ENCODE assay signal across 1 cellular context in genomic region chr1:214414691-214415090, GRCh38.
TF ChIP-seq lines count a peak whose summit lies in the region.

No MANE protein-coding gene starts in this region.

TF ChIP-seq in GM12878, 131 proteins besides CTCF, POLR2A, EP300 and RAD21:
- no peak for TF ChIP-seq MYB (IDR thresholded peaks at IDR 0.05; ENCODE audit: borderline replicate concordance, low read depth, low read length)
- TF ChIP-seq REST (IDR thresholded peaks at IDR 0.05; ENCODE audit: low read depth, low read length), result no peak
- no peak for TF ChIP-seq POU2F2 (IDR thresholded peaks at IDR 0.05; ENCODE audit: borderline replicate concordance, low read depth, low read length)
- no peak for TF ChIP-seq ZNF274 (IDR thresholded peaks at IDR 0.05; ENCODE audit: insufficient read depth, insufficient read length)
- no peak for TF ChIP-seq RCOR1 (conservative IDR thresholded peaks at IDR 0.05; ENCODE audit: low read depth, low read length)
- TF ChIP-seq PAX8 (IDR thresholded peaks at IDR 0.05), result no peak
- no peak for TF ChIP-seq FOS (IDR thresholded peaks at IDR 0.05; ENCODE audit: borderline replicate concordance, extremely low read depth, insufficient read length)
- no peak for TF ChIP-seq EED (IDR thresholded peaks at IDR 0.05; ENCODE audit: low read depth)
- no peak for TF ChIP-seq POLR2AphosphoS2 (IDR thresholded peaks at IDR 0.05; ENCODE audit: low read depth, low read length)
- no peak for TF ChIP-seq HSF1 (IDR thresholded peaks at IDR 0.05; ENCODE audit: low read depth, low read length)
- no peak for TF ChIP-seq IRF4 (IDR thresholded peaks at IDR 0.05; ENCODE audit: low read depth, low read length)
- TF ChIP-seq JUND (IDR thresholded peaks at IDR 0.05; ENCODE audit: low read depth, low read length), result no peak
- TF ChIP-seq KDM1A (IDR thresholded peaks at IDR 0.05; ENCODE audit: borderline replicate concordance), result no peak
